ENCODE assay signal across 28 cellular contexts in the genomic region with DNA sequence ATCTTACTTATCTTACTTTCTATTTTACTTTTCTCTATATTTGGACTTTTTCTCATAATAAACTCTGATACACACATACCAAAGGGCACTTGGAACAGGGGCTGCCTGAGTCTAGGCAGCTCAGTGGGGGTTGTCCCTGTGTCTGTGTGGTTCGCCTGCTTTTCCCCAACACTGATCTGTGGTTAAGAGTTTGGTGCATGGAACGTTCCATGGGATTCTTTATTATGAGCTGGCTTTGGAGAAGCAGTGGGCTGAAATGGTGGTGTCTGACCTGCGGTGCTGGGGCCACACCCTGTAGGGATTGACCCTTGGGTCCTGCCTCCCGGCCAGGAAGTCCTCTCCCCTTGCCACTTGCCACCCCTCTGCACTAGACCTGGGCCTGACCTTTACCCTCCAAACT. TPM values are rescaled to one million over a fixed set of nuclear protein-coding genes. Genes with fewer than 3 reads are reported as not detected.
DNase-seq lines count a peak whose midpoint lies in the region; ATAC-seq, FAIRE-seq and TF ChIP-seq lines count a peak whose summit lies in the region.
"Had no signal": no experiment of that assay in that cellular context is flagged by ENCODE, and none has a peak within 500 bp of the region (broad histone marks: within the 10 kb centered on the region; RNA-seq: fewer than 3 reads in every experiment).

No MANE protein-coding gene starts in this region.

- H3K36me3 ChIP-seq in right atrium auricular region (no peaks in the 10 kb centered on the region), astrocyte (ENCODE audit: insufficient read depth, low read length) (no peaks in the 10 kb centered on the region), aorta (ENCODE audit: control insufficient read depth in 1 of 2, insufficient read depth in 2 of 2, low read length in 1 of 2) (no peaks in the 10 kb centered on the region)
- H3K36me3 ChIP-seq: prostate gland, SJCRH30 had no signal

- H3K4me2 ChIP-seq in astrocyte (ENCODE audit: low read length): no peak overlapping the region
- H3K4me2 ChIP-seq: KMS-11 had no signal

- H4K20me1 ChIP-seq in astrocyte (ENCODE audit: insufficient read depth, low read length): peaks cover 8% of the 10 kb centered on the region

- H3K27ac ChIP-seq in right atrium auricular region: no peak overlapping the region
- H3K27ac ChIP-seq in astrocyte (ENCODE audit: low read depth, low read length): no peak overlapping the region
- no peak overlapping the region for H3K27ac ChIP-seq in aorta (ENCODE audit: low read depth in 1 of 2, low read length in 2 of 2)
- H3K27ac ChIP-seq: KMS-11, prostate gland, SJCRH30 had no signal

- intact Hi-C loops in Right ventricle myocardium inferior (cut with DNase I) (no loop called here), aorta (cut with DNase I) (no loop called here), sciatic nerve (cut with DNase I) (no loop called here)

- no peak overlapping the region for H3K4me3 ChIP-seq in right atrium auricular region
- H3K4me3 ChIP-seq in astrocyte (ENCODE audit: insufficient read depth, low read depth, low read length): no peak overlapping the region
- no peak overlapping the region for H3K4me3 ChIP-seq in aorta (ENCODE audit: low read length in 2 of 2)
- H3K4me3 ChIP-seq: BLaER1 treated with 17β-estradiol and CSF1 and Interleukin-3, amounts not matched to agents 10 nM and 100 nM; prostate gland; SJCRH30 had no signal

- WGBS in aorta, 2 donors: 39 to 49% methylated on average over 4 of the region's 4 CpGs

- peaks cover 28% of the 10 kb centered on the region for H3K4me1 Mint-ChIP-seq in astrocyte (ENCODE audit: low read depth, unreplicated experiment)
- H3K4me1 Mint-ChIP-seq in stimulated activated effector memory CD8-positive, alpha-beta T cell treated with anti-CD3 and anti-CD28 coated beads, Interleukin-12 subunit alpha, Interleukin-12 subunit beta, amount 100 ng/mL, for 72 hours: no peaks in the 10 kb centered on the region

- ATAC-seq in Right ventricle myocardium inferior (no peak), aorta (ENCODE audit: low FRiP score) (peak; percentile 42), sciatic nerve (no peak)
- no peak for ATAC-seq in stimulated activated effector memory CD8-positive, alpha-beta T cell treated with anti-CD3 and anti-CD28 coated beads, Interleukin-12 subunit alpha, Interleukin-12 subunit beta, amount 100 ng/mL, for 72 hours
- ATAC-seq: esophagus mucosa; left colon; natural killer cell treated with Interleukin-12 subunit alpha and Interleukin-12 subunit beta and Interleukin-15 and Interleukin-18, amount 100 ng/mL, for 72 hours; PC-3 had no signal

- TF ChIP-seq CTCF in right atrium auricular region (IDR thresholded peaks at IDR 0.05) (no peak), astrocyte (IDR thresholded peaks at IDR 0.05; ENCODE audit: insufficient read depth, low read depth, low read length) (no peak)

- H3K27ac Mint-ChIP-seq in astrocyte (ENCODE audit: unreplicated experiment): peak overlapping the region; percentile 62
- no peak overlapping the region for H3K27ac Mint-ChIP-seq in stimulated activated effector memory CD8-positive, alpha-beta T cell treated with anti-CD3 and anti-CD28 coated beads, Interleukin-12 subunit alpha, Interleukin-12 subunit beta, amount 100 ng/mL, for 72 hours
- H3K27ac Mint-ChIP-seq: activated CD4-positive, alpha-beta T cell treated with anti-CD3 and anti-CD28 coated beads, Interleukin-2, amount 10 ng/mL, durations not matched to agents 7 days and 5 days; mesothelial cell of epicardium; natural killer cell treated with Interleukin-12 subunit alpha and Interleukin-12 subunit beta and Interleukin-15 and Interleukin-18, amount 100 ng/mL, for 72 hours had no signal

- H3K4me3 Mint-ChIP-seq in astrocyte (ENCODE audit: unreplicated experiment): peak overlapping the region; percentile 11
- no peak overlapping the region for H3K4me3 Mint-ChIP-seq in stimulated activated effector memory CD8-positive, alpha-beta T cell treated with anti-CD3 and anti-CD28 coated beads, Interleukin-12 subunit alpha, Interleukin-12 subunit beta, amount 100 ng/mL, for 72 hours
- H3K4me3 Mint-ChIP-seq: activated CD4-positive, alpha-beta T cell treated with anti-CD3 and anti-CD28 coated beads, Interleukin-2, amount 10 ng/mL, durations not matched to agents 7 days and 5 days; mesothelial cell of epicardium; natural killer cell treated with Interleukin-12 subunit alpha and Interleukin-12 subunit beta and Interleukin-15 and Interleukin-18, amount 100 ng/mL, for 72 hours had no signal

- no peaks in the 10 kb centered on the region for H3K79me2 ChIP-seq in astrocyte (ENCODE audit: insufficient read depth, low read length)

- H3K4me1 ChIP-seq in right atrium auricular region (peaks cover 0 to 17% of the 10 kb centered on the region in 2 donors), astrocyte (ENCODE audit: insufficient read depth, low read length) (peaks cover 12% of the 10 kb centered on the region), aorta (ENCODE audit: control insufficient read depth in 1 of 2, insufficient read depth in 2 of 2, low read length in 2 of 2) (no peaks in the 10 kb centered on the region)
- H3K4me1 ChIP-seq: prostate gland, SJCRH30 had no signal

- no peaks in the 10 kb centered on the region for H3K27me3 Mint-ChIP-seq in astrocyte (ENCODE audit: low read depth, unreplicated experiment)
- H3K27me3 Mint-ChIP-seq: activated CD4-positive, alpha-beta T cell treated with anti-CD3 and anti-CD28 coated beads, Interleukin-2, amount 10 ng/mL, durations not matched to agents 7 days and 5 days had no signal

- FAIRE-seq in astrocyte (lab: Jason Lieb, UNC): no peak
- FAIRE-seq: GM19239, urothelium cell line had no signal

- no peak overlapping the region for H2AFZ ChIP-seq in astrocyte (ENCODE audit: low read depth, low read length)

- no peak overlapping the region for H3K9ac ChIP-seq in astrocyte (ENCODE audit: low read length)
- H3K9ac ChIP-seq: BLaER1 treated with 17β-estradiol and CSF1 and Interleukin-3, amounts not matched to agents 10 nM and 100 nM; KMS-11 had no signal

- H3K9me3 Mint-ChIP-seq in astrocyte (ENCODE audit: unreplicated experiment): peaks cover 3% of the 10 kb centered on the region
- H3K9me3 Mint-ChIP-seq in stimulated activated effector memory CD8-positive, alpha-beta T cell treated with anti-CD3 and anti-CD28 coated beads, Interleukin-12 subunit alpha, Interleukin-12 subunit beta, amount 100 ng/mL, for 72 hours: no peaks in the 10 kb centered on the region
- H3K9me3 Mint-ChIP-seq: activated CD4-positive, alpha-beta T cell treated with anti-CD3 and anti-CD28 coated beads, Interleukin-2, amount 10 ng/mL, durations not matched to agents 7 days and 5 days; mesothelial cell of epicardium; natural killer cell treated with Interleukin-12 subunit alpha and Interleukin-12 subunit beta and Interleukin-15 and Interleukin-18, amount 100 ng/mL, for 72 hours had no signal

- H3K36me3 Mint-ChIP-seq in astrocyte (ENCODE audit: low read depth, unreplicated experiment): peaks cover 10% of the 10 kb centered on the region
- peaks cover 7% of the 10 kb centered on the region for H3K36me3 Mint-ChIP-seq in stimulated activated effector memory CD8-positive, alpha-beta T cell treated with anti-CD3 and anti-CD28 coated beads, Interleukin-12 subunit alpha, Interleukin-12 subunit beta, amount 100 ng/mL, for 72 hours
- H3K36me3 Mint-ChIP-seq: mesothelial cell of epicardium; natural killer cell treated with Interleukin-12 subunit alpha and Interleukin-12 subunit beta and Interleukin-15 and Interleukin-18, amount 100 ng/mL, for 72 hours had no signal

- no peaks in the 10 kb centered on the region for H3K27me3 ChIP-seq in right atrium auricular region
- no peaks in the 10 kb centered on the region for H3K27me3 ChIP-seq in astrocyte (ENCODE audit: insufficient read depth, low read length)
- H3K27me3 ChIP-seq in aorta (ENCODE audit: control insufficient read depth in 1 of 2, insufficient read depth in 2 of 2, low read length in 1 of 2): no peaks in the 10 kb centered on the region
- H3K27me3 ChIP-seq: BLaER1 treated with 17β-estradiol and CSF1 and Interleukin-3, amounts not matched to agents 10 nM and 100 nM; SJCRH30 had no signal

- H3K9me3 ChIP-seq in right atrium auricular region (no peaks in the 10 kb centered on the region), astrocyte (ENCODE audit: insufficient read depth, low read depth, low read length) (no peaks in the 10 kb centered on the region), aorta (ENCODE audit: control insufficient read depth, low read length) (no peaks in the 10 kb centered on the region)
- H3K9me3 ChIP-seq: prostate gland, SJCRH30 had no signal

- peak; percentile 16 for DNase-seq in right atrium auricular region (ENCODE audit: low spot score)
- no peak for DNase-seq in Right ventricle myocardium inferior (ENCODE audit: missing footprints)
- DNase-seq in astrocyte (ENCODE audit: low read depth): peak; percentile 78
- peak; percentile 59 for DNase-seq in iris pigment epithelial cell (ENCODE audit: low read depth)
- no peak for DNase-seq in aorta
- DNase-seq in stimulated activated effector memory CD8-positive, alpha-beta T cell treated with anti-CD3 and anti-CD28 coated beads, Interleukin-12 subunit alpha, Interleukin-12 subunit beta, amount 100 ng/mL, for 72 hours (ENCODE audit: low spot score in 2 of 2): no peak
- no peak for DNase-seq in sciatic nerve (ENCODE audit: low spot score)
- DNase-seq in SIG-M5 treated with dmso at 0.1 percent for 504 hours (lab: John Stamatoyannopoulos, UW; ENCODE audit: unreplicated experiment): no peak
- DNase-seq: activated CD4-positive, alpha-beta T cell treated with anti-CD3 and anti-CD28 coated beads, Interleukin-2, amount 10 ng/mL, durations not matched to agents 7 days and 5 days; activated T-cell treated with anti-CD3 and anti-CD28 coated beads for 4 hours; amygdala; cerebellar nuclear complex; effector CD8-positive, alpha-beta T cell; left colon; MV-4-11; NCI-H187; NCI-H2227 treated with DMSO at 0.1 percent for 48 hours; NCI-H774; PC-3; SJCRH30 had no signal

RNA-seq across cellular contexts. Expression of gene ANKRD33B, which starts 47.4 kb away (rescaled TPM):
- total RNA-seq in right atrium auricular region (1 to 10 TPM; 1.2 to 4.7 TPM), Right ventricle myocardium inferior (4.1 TPM), astrocyte (13.5 and 22.7 TPM in 2 replicates), aorta (1 to 10 TPM; 3.3 to 4.9 TPM), sciatic nerve (22.6 TPM)
- 1 to 10 TPM in 1 of 2 donors, under 1 TPM in 1; 0.75 to 3.2 TPM for polyA plus RNA-seq in aorta

Comparison
In these comparisons a context has a peak if more than half of its experiments do, and no peak if none do; other contexts are left out.
1. DNase-seq: peak in right atrium auricular region (single experiment), astrocyte (single experiment) and iris pigment epithelial cell (single experiment); none in Right ventricle myocardium inferior (single experiment), aorta (0 of 2), stimulated activated effector memory CD8-positive, alpha-beta T cell treated with anti-CD3 and anti-CD28 coated beads, Interleukin-12 subunit alpha, Interleukin-12 subunit beta, amount 100 ng/mL, for 72 hours (0 of 2), sciatic nerve (single experiment) and SIG-M5 treated with dmso at 0.1 percent for 504 hours (single experiment).